In genomic region chr2:160334028-160334729, GRCh38 we compare ENCODE assay signal across 10 cellular contexts.
DNase-seq lines count a peak whose midpoint lies in the region; ATAC-seq and TF ChIP-seq lines count a peak whose summit lies in the region.
"Had no signal": no experiment of that assay in that cellular context is flagged by ENCODE, and none has a peak within 500 bp of the region (broad histone marks: within the 10 kb centered on the region; RNA-seq: fewer than 3 reads in every experiment).

No MANE protein-coding gene starts in this region.

- no peak overlapping the region for H3K27ac Mint-ChIP-seq in activated CD8-positive, alpha-beta memory T cell treated with anti-CD3 and anti-CD28 coated beads, Interleukin-2, amount 10 ng/mL, durations not matched to agents 7 days and 5 days

- H3K27ac ChIP-seq in spleen (peak overlapping the region in 6 of 8 donors; percentile 17 to 59 (median 43)), ovary (no peak overlapping the region), body of pancreas (no peak overlapping the region)

- H3K27me3 Mint-ChIP-seq in activated CD8-positive, alpha-beta memory T cell treated with anti-CD3 and anti-CD28 coated beads, Interleukin-2, amount 10 ng/mL, durations not matched to agents 7 days and 5 days: no peaks in the 10 kb centered on the region
- H3K27me3 Mint-ChIP-seq in activated T-cell treated with anti-CD3 and anti-CD28 coated beads, Interleukin-2, amount 50 U/mL, for 4 hours (ENCODE audit: low read depth): no peaks in the 10 kb centered on the region

- 45 to 63% (median 54%) methylated on average over 4 of the region's 4 CpGs for WGBS in spleen, 5 donors
- WGBS in ovary, 3 donors: 70 to 83% (median 80%) methylated on average over 4 of the region's 4 CpGs
- WGBS in body of pancreas, 2 donors: 78 to 81% methylated on average over 4 of the region's 4 CpGs

- H3K36me3 ChIP-seq in spleen: peaks cover 0 to 10% (median 0%) of the 10 kb centered on the region in 6 donors
- no peaks in the 10 kb centered on the region for H3K36me3 ChIP-seq in ovary
- H3K36me3 ChIP-seq in body of pancreas (replicated peaks in 1 of 2; ENCODE audit: insufficient read depth in 1 of 2, low read depth in 2 of 2): no peaks in the 10 kb centered on the region

- no peak for DNase-seq in activated CD8-positive, alpha-beta memory T cell treated with anti-CD3 and anti-CD28 coated beads, Interleukin-2, amount 10 ng/mL, durations not matched to agents 7 days and 5 days
- DNase-seq in activated CD8-positive, alpha-beta memory T cell treated with anti-CD3 and anti-CD28 coated beads, Interleukin-2, amount 50 U/mL, for 48 hours: no peak
- peak; percentile 16 for DNase-seq in activated T-cell treated with anti-CD3 and anti-CD28 coated beads, Interleukin-2, amount 50 U/mL, for 4 hours
- peak; percentile 90 for DNase-seq in fibroblast of pulmonary artery (ENCODE audit: low read depth)
- no peak for DNase-seq in spleen
- no peak for DNase-seq in ovary
- DNase-seq in body of pancreas: no peak
- DNase-seq in NCI-H146 treated with DMSO at 0.1 percent for 48 hours (lab: John Stamatoyannopoulos, UW; ENCODE audit: unreplicated experiment): no peak
- DNase-seq: heart right ventricle, NCI-H345 had no signal

- peaks cover 10% of the 10 kb centered on the region for H3K36me3 Mint-ChIP-seq in activated CD8-positive, alpha-beta memory T cell treated with anti-CD3 and anti-CD28 coated beads, Interleukin-2, amount 10 ng/mL, durations not matched to agents 7 days and 5 days
- H3K36me3 Mint-ChIP-seq in activated T-cell treated with anti-CD3 and anti-CD28 coated beads, Interleukin-2, amount 50 U/mL, for 4 hours (ENCODE audit: insufficient read depth): peaks cover 14% of the 10 kb centered on the region

- no peak for TF ChIP-seq EP300 in ovary (IDR thresholded peaks at IDR 0.05)

- no peak for TF ChIP-seq POLR2A in spleen (IDR thresholded peaks at IDR 0.05)
- TF ChIP-seq POLR2A in ovary (IDR thresholded peaks at IDR 0.05): no peak
- TF ChIP-seq POLR2A in body of pancreas (IDR thresholded peaks at IDR 0.05): no peak

- H3K4me1 ChIP-seq in spleen: peaks cover 31 to 96% (median 73%) of the 10 kb centered on the region in 6 donors
- peaks cover 20% of the 10 kb centered on the region for H3K4me1 ChIP-seq in ovary (ENCODE audit: insufficient read depth)
- H3K4me1 ChIP-seq in body of pancreas: peaks cover 4% of the 10 kb centered on the region

- TF ChIP-seq CTCF in fibroblast of pulmonary artery (IDR thresholded peaks at IDR 0.05; ENCODE audit: low read length, missing control alignments) (no peak), spleen (IDR thresholded peaks at IDR 0.05 in 8 of 11, conservative IDR thresholded peaks at IDR 0.05 in 3 of 11) (no peak), ovary (IDR thresholded peaks at IDR 0.05) (no peak), body of pancreas (IDR thresholded peaks at IDR 0.05) (no peak)

- H3K27me3 ChIP-seq in spleen (replicated peaks in 1 of 7) (no peaks in the 10 kb centered on the region), ovary (no peaks in the 10 kb centered on the region), body of pancreas (no peaks in the 10 kb centered on the region)
- H3K27me3 ChIP-seq: heart right ventricle had no signal

- CTCF ChIA-PET in activated CD8-positive, alpha-beta memory T cell treated with anti-CD3 and anti-CD28 coated beads, Interleukin-2, amount 10 ng/mL, durations not matched to agents 7 days and 5 days (lab: Charles Lee): interaction anchor here (1.1 to 2.3 kb wide), 4 partner anchors 10 to 636 kb away, joined by 3 to 12 read pairs (median 5); no protein-coding TSS in a partner anchor

- no peaks in the 10 kb centered on the region for H3K9me3 Mint-ChIP-seq in activated CD8-positive, alpha-beta memory T cell treated with anti-CD3 and anti-CD28 coated beads, Interleukin-2, amount 10 ng/mL, durations not matched to agents 7 days and 5 days (ENCODE audit: low read depth)
- H3K9me3 Mint-ChIP-seq in activated T-cell treated with anti-CD3 and anti-CD28 coated beads, Interleukin-2, amount 50 U/mL, for 4 hours: no peaks in the 10 kb centered on the region

- peaks cover 52% of the 10 kb centered on the region for H3K4me1 Mint-ChIP-seq in activated CD8-positive, alpha-beta memory T cell treated with anti-CD3 and anti-CD28 coated beads, Interleukin-2, amount 10 ng/mL, durations not matched to agents 7 days and 5 days
- H3K4me1 Mint-ChIP-seq in activated T-cell treated with anti-CD3 and anti-CD28 coated beads, Interleukin-2, amount 50 U/mL, for 4 hours (ENCODE audit: low read depth): peaks cover 84% of the 10 kb centered on the region

- H3K4me3 Mint-ChIP-seq in activated CD8-positive, alpha-beta memory T cell treated with anti-CD3 and anti-CD28 coated beads, Interleukin-2, amount 10 ng/mL, durations not matched to agents 7 days and 5 days: no peak overlapping the region
- peak overlapping the region; percentile 7 for H3K4me3 Mint-ChIP-seq in activated T-cell treated with anti-CD3 and anti-CD28 coated beads, Interleukin-2, amount 50 U/mL, for 4 hours

- H3K4me3 ChIP-seq in fibroblast of pulmonary artery (replicated peaks; ENCODE audit: low read depth, low read length): no peak overlapping the region
- H3K4me3 ChIP-seq in spleen: no peak overlapping the region
- H3K4me3 ChIP-seq in ovary: no peak overlapping the region
- no peak overlapping the region for H3K4me3 ChIP-seq in body of pancreas
- H3K4me3 ChIP-seq: heart right ventricle had no signal

- H3K9me3 ChIP-seq in spleen (no peaks in the 10 kb centered on the region), ovary (no peaks in the 10 kb centered on the region), body of pancreas (no peaks in the 10 kb centered on the region)
- H3K9me3 ChIP-seq: heart right ventricle had no signal

- peak; percentile 24 for ATAC-seq in activated CD8-positive, alpha-beta memory T cell treated with anti-CD3 and anti-CD28 coated beads, Interleukin-2, amount 10 ng/mL, durations not matched to agents 7 days and 5 days
- peak; percentile 71 for ATAC-seq in activated T-cell treated with anti-CD3 and anti-CD28 coated beads, Interleukin-2, amount 50 U/mL, for 4 hours
- ATAC-seq in body of pancreas: no peak

- intact Hi-C loops in spleen (cut with DNase I; ENCODE audit: low total_unique reads): no loop called here
- intact Hi-C loops in ovary (cut with DNase I): loop anchor here in 1 of 4 donors (10.0 kb wide), 1 partner anchor 71 kb away; no protein-coding TSS in a partner anchor
- intact Hi-C loops in body of pancreas (cut with DNase I): loop anchor here (10.0 kb wide), 1 partner anchor 641 kb away; no protein-coding TSS in a partner anchor

Comparison
In these comparisons a context has a peak if more than half of its experiments do, and no peak if none do; other contexts are left out.
1. DNase-seq: peak in activated T-cell treated with anti-CD3 and anti-CD28 coated beads, Interleukin-2, amount 50 U/mL, for 4 hours (single experiment) and fibroblast of pulmonary artery (single experiment); none in activated CD8-positive, alpha-beta memory T cell treated with anti-CD3 and anti-CD28 coated beads, Interleukin-2, amount 10 ng/mL, durations not matched to agents 7 days and 5 days (single experiment), activated CD8-positive, alpha-beta memory T cell treated with anti-CD3 and anti-CD28 coated beads, Interleukin-2, amount 50 U/mL, for 48 hours (single experiment), spleen (single experiment), ovary (0 of 5), body of pancreas (0 of 4) and NCI-H146 treated with DMSO at 0.1 percent for 48 hours (single experiment).
2. H3K27ac ChIP-seq: peak in spleen (6 of 8); none in ovary (0 of 2) and body of pancreas (0 of 4).